Comparison of ENCODE assay signal across 24 cellular contexts in the genomic region with DNA sequence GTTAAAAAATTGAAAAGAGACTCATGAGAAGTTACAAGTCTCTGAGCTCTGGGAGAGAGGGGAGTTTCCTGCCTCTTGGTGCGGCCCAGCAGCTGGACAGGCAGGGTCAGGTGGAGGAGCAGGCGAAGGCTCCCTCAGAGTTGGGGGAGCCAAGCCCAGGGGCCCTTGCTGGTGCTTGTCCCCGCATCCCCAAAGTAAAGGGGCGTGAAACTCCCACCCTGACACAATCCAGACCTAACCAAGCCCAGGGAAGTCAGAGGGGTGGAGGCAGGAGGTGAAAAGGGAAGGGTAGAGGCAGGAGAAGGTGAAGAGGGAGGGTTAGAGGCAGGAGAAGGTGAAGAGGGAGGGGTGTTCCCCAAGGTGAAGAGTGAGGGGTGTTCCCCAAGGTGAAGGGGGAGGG.
"Had no signal": no experiment of that assay in that cellular context is flagged by ENCODE, and none has a peak within 500 bp of the region (broad histone marks: within the 10 kb centered on the region; RNA-seq: fewer than 3 reads in every experiment).

No MANE protein-coding gene starts in this region.

- H3K27ac ChIP-seq: HL-60, KMS-11, PC-9, Peyer's patch, SJCRH30 had no signal

- DNase-seq: Kasumi-1, MM.1S, NCI-H1092 treated with DMSO at 0.1 percent for 48 hours, NCI-H1436, NCI-H187, NCI-H2029, NCI-H2081 treated with DMSO at 0.1 percent for 48 hours, NCI-H2171, NCI-H226, NCI-H446, NCI-H510A, NCI-H524 treated with DMSO at 0.1 percent for 48 hours, NCI-H69, NCI-H774, PC-9, SHP77 treated with DMSO at 0.1 percent for 48 hours, SJCRH30 had no signal

- H3K9me3 ChIP-seq: Peyer's patch, SJCRH30 had no signal

- H3K27ac Mint-ChIP-seq: IgD-negative memory B cell had no signal

- H3K4me3 ChIP-seq: K562, PC-9, Peyer's patch, SJCRH30 had no signal

- H3K36me3 Mint-ChIP-seq: IgD-negative memory B cell had no signal

- H3K4me1 Mint-ChIP-seq: IgD-negative memory B cell had no signal

- H3K4me3 Mint-ChIP-seq: IgD-negative memory B cell had no signal

- H3K4me1 ChIP-seq: Peyer's patch, SJCRH30 had no signal

- H3K36me3 ChIP-seq: Peyer's patch, SJCRH30 had no signal

- H3K27me3 ChIP-seq: Peyer's patch, SJCRH30 had no signal

- ATAC-seq: K562, Right ventricle myocardium inferior, SK-N-SH treated with all-trans-retinoic acid at 6 μM for 48 hours had no signal
